In the genomic region with DNA sequence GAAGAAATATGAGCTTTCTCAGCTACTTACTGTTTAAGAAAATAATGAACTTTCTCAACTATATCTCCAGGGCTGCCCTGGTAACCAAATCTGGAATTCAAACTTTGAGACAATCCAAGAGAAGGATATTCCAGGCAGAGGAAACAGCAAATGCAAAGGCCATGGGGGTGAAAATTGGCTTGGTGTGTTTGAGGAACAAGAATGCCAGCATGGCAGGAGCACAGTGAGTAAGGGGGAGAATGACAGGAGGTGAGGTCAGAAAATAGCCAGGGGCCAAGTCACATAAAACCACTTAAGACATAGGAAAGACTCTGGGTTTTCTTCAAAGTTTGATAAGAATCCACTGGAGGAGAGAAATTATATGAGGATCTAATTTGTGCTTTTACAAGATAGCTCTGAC, we compare ENCODE assay signal across 27 cellular contexts. TPM values are rescaled to one million over a fixed set of nuclear protein-coding genes. Genes with fewer than 3 reads are reported as not detected.
"Had no signal": no experiment of that assay in that cellular context is flagged by ENCODE, and none has a peak within 500 bp of the region (broad histone marks: within the 10 kb centered on the region; RNA-seq: fewer than 3 reads in every experiment).

No MANE protein-coding gene starts in this region.

- H3K9me3 Mint-ChIP-seq: activated CD4-positive, alpha-beta memory T cell treated with anti-CD3 and anti-CD28 coated beads for 36 hours; activated CD4-positive, alpha-beta T cell treated with anti-CD3 and anti-CD28 coated beads, Interleukin-2, amount 10 ng/mL, durations not matched to agents 24 days and 14 days; activated naive CD4-positive, alpha-beta T cell treated with anti-CD3 and anti-CD28 coated beads, Interleukin-2, amount 10 ng/mL, durations not matched to agents 7 days and 5 days; activated naive CD4-positive, alpha-beta T cell treated with anti-CD3 and anti-CD28 coated beads, Interleukin-2, amount 50 U/mL, for 72 hours; activated naive CD8-positive, alpha-beta T cell treated with anti-CD3 and anti-CD28 coated beads, Interleukin-2, amount 10 ng/mL, durations not matched to agents 7 days and 5 days; activated T-cell treated with anti-CD3 and anti-CD28 coated beads, Interleukin-2, amount 50 U/mL, for 24 hours had no signal

- H3K4me3 Mint-ChIP-seq: activated CD4-positive, alpha-beta memory T cell treated with anti-CD3 and anti-CD28 coated beads for 36 hours; activated CD4-positive, alpha-beta T cell treated with anti-CD3 and anti-CD28 coated beads for 36 hours; activated CD4-positive, alpha-beta T cell treated with anti-CD3 and anti-CD28 coated beads, Interleukin-2, amount 10 ng/mL, durations not matched to agents 24 days and 14 days; activated naive CD4-positive, alpha-beta T cell treated with anti-CD3 and anti-CD28 coated beads, Interleukin-2, amount 10 ng/mL, durations not matched to agents 7 days and 5 days; activated naive CD8-positive, alpha-beta T cell treated with anti-CD3 and anti-CD28 coated beads, Interleukin-2, amount 10 ng/mL, durations not matched to agents 7 days and 5 days; activated T-cell treated with anti-CD3 and anti-CD28 coated beads, Interleukin-2, amount 50 U/mL, for 24 hours; activated T-cell treated with anti-CD3 and anti-CD28 coated beads, Interleukin-2, amount 50 U/mL, for 72 hours; brain had no signal

- H3K4me1 Mint-ChIP-seq: activated CD4-positive, alpha-beta T cell treated with anti-CD3 and anti-CD28 coated beads for 36 hours; activated CD4-positive, alpha-beta T cell treated with anti-CD3 and anti-CD28 coated beads, Interleukin-2, amount 10 ng/mL, durations not matched to agents 24 days and 14 days; activated naive CD4-positive, alpha-beta T cell treated with anti-CD3 and anti-CD28 coated beads, Interleukin-2, amount 10 ng/mL, durations not matched to agents 7 days and 5 days; activated naive CD8-positive, alpha-beta T cell treated with anti-CD3 and anti-CD28 coated beads, Interleukin-2, amount 10 ng/mL, durations not matched to agents 7 days and 5 days; brain had no signal

- H3K4me3 ChIP-seq: ascending aorta, breast epithelium, esophagus squamous epithelium, gastroesophageal sphincter had no signal

- DNase-seq: activated CD4-positive, alpha-beta memory T cell treated with anti-CD3 and anti-CD28 coated beads for 36 hours; activated CD4-positive, alpha-beta T cell treated with anti-CD3 and anti-CD28 coated beads for 36 hours; activated CD4-positive, alpha-beta T cell treated with anti-CD3 and anti-CD28 coated beads, Interleukin-2, amount 10 ng/mL, durations not matched to agents 24 days and 14 days; activated CD4-positive, CD25-positive, alpha-beta regulatory T cell; activated CD4-positive, CD25-positive, alpha-beta regulatory T cell treated with anti-CD3 and anti-CD28 coated beads, Interleukin-2, amount 50 U/mL, for 72 hours; activated CD8-positive, alpha-beta memory T cell treated with anti-CD3 and anti-CD28 coated beads, Interleukin-2, amount 50 U/mL, for 48 hours; activated gamma-delta T cell; activated naive CD4-positive, alpha-beta T cell; activated naive CD4-positive, alpha-beta T cell treated with anti-CD3 and anti-CD28 coated beads, Interleukin-2, amount 10 ng/mL, durations not matched to agents 7 days and 5 days; activated naive CD8-positive, alpha-beta T cell treated with anti-CD3 and anti-CD28 coated beads, Interleukin-2, amount 10 ng/mL, durations not matched to agents 7 days and 5 days; activated T-cell treated with anti-CD3 and anti-CD28 coated beads for 4 hours; activated T-cell treated with anti-CD3 and anti-CD28 coated beads, Interleukin-2, amount 50 U/mL, for 24 hours; activated T-cell treated with anti-CD3 and anti-CD28 coated beads, Interleukin-2, amount 50 U/mL, for 72 hours; cortex of kidney; dermis blood vessel endothelial cell; effector CD8-positive, alpha-beta T cell; esophagus squamous epithelium; foreskin melanocyte; T-helper 2 cell had no signal

- H3K27ac ChIP-seq: ascending aorta, breast epithelium, epithelial cell of prostate, esophagus squamous epithelium, gastroesophageal sphincter had no signal

- H3K27me3 Mint-ChIP-seq: activated CD4-positive, alpha-beta T cell treated with anti-CD3 and anti-CD28 coated beads, Interleukin-2, amount 10 ng/mL, durations not matched to agents 24 days and 14 days; activated naive CD4-positive, alpha-beta T cell treated with anti-CD3 and anti-CD28 coated beads, Interleukin-2, amount 10 ng/mL, durations not matched to agents 7 days and 5 days; activated naive CD8-positive, alpha-beta T cell treated with anti-CD3 and anti-CD28 coated beads, Interleukin-2, amount 10 ng/mL, durations not matched to agents 7 days and 5 days; activated T-cell treated with anti-CD3 and anti-CD28 coated beads, Interleukin-2, amount 50 U/mL, for 24 hours had no signal

- ATAC-seq: activated CD4-positive, alpha-beta T cell treated with anti-CD3 and anti-CD28 coated beads for 36 hours; activated naive CD4-positive, alpha-beta T cell treated with anti-CD3 and anti-CD28 coated beads, Interleukin-2, amount 50 U/mL, for 72 hours; activated T-cell treated with anti-CD3 and anti-CD28 coated beads, Interleukin-2, amount 50 U/mL, for 72 hours; gastroesophageal sphincter had no signal

- H3K27ac Mint-ChIP-seq: activated CD4-positive, alpha-beta memory T cell treated with anti-CD3 and anti-CD28 coated beads for 36 hours; activated CD4-positive, alpha-beta T cell treated with anti-CD3 and anti-CD28 coated beads for 36 hours; activated CD4-positive, alpha-beta T cell treated with anti-CD3 and anti-CD28 coated beads, Interleukin-2, amount 10 ng/mL, durations not matched to agents 24 days and 14 days; activated naive CD4-positive, alpha-beta T cell treated with anti-CD3 and anti-CD28 coated beads, Interleukin-2, amount 10 ng/mL, durations not matched to agents 7 days and 5 days; activated naive CD4-positive, alpha-beta T cell treated with anti-CD3 and anti-CD28 coated beads, Interleukin-2, amount 50 U/mL, for 72 hours; activated naive CD8-positive, alpha-beta T cell treated with anti-CD3 and anti-CD28 coated beads, Interleukin-2, amount 10 ng/mL, durations not matched to agents 7 days and 5 days; activated T-cell treated with anti-CD3 and anti-CD28 coated beads, Interleukin-2, amount 50 U/mL, for 24 hours; activated T-cell treated with anti-CD3 and anti-CD28 coated beads, Interleukin-2, amount 50 U/mL, for 72 hours had no signal

- H3K36me3 Mint-ChIP-seq: activated CD4-positive, alpha-beta memory T cell treated with anti-CD3 and anti-CD28 coated beads for 36 hours; activated naive CD4-positive, alpha-beta T cell treated with anti-CD3 and anti-CD28 coated beads, Interleukin-2, amount 10 ng/mL, durations not matched to agents 7 days and 5 days; activated naive CD4-positive, alpha-beta T cell treated with anti-CD3 and anti-CD28 coated beads, Interleukin-2, amount 50 U/mL, for 72 hours; activated naive CD8-positive, alpha-beta T cell treated with anti-CD3 and anti-CD28 coated beads, Interleukin-2, amount 10 ng/mL, durations not matched to agents 7 days and 5 days; brain had no signal

- H3K27me3 ChIP-seq: ascending aorta, breast epithelium, esophagus squamous epithelium, gastroesophageal sphincter had no signal

- H3K36me3 ChIP-seq: ascending aorta, breast epithelium, esophagus squamous epithelium, gastroesophageal sphincter had no signal

- H3K4me1 ChIP-seq: ascending aorta, breast epithelium, esophagus squamous epithelium, gastroesophageal sphincter had no signal

- H3K9me3 ChIP-seq: ascending aorta, breast epithelium, esophagus squamous epithelium, gastroesophageal sphincter had no signal

RNA-seq across cellular contexts. Expression of gene BTC, which starts 27.2 kb away (rescaled TPM):
- total RNA-seq: activated CD4-positive, alpha-beta memory T cell treated with anti-CD3 and anti-CD28 coated beads for 36 hours; activated CD4-positive, alpha-beta T cell treated with anti-CD3 and anti-CD28 coated beads for 36 hours; activated CD4-positive, alpha-beta T cell treated with anti-CD3 and anti-CD28 coated beads, Interleukin-2, amount 10 ng/mL, durations not matched to agents 24 days and 14 days; activated naive CD4-positive, alpha-beta T cell treated with anti-CD3 and anti-CD28 coated beads, Interleukin-2, amount 50 U/mL, for 72 hours; activated naive CD8-positive, alpha-beta T cell treated with anti-CD3 and anti-CD28 coated beads, Interleukin-2, amount 10 ng/mL, durations not matched to agents 7 days and 5 days; activated T-cell treated with anti-CD3 and anti-CD28 coated beads, Interleukin-2, amount 50 U/mL, for 72 hours; endothelial cell of umbilical vein; T-helper 1 cell treated with Interleukin-12 subunit alpha and Interleukin-12 subunit beta and Interleukin-4 antibody, amounts not matched to agents 30 ng/mL and 1 ng/mL, for 36 hours had no signal
